17 cellular contexts compared by ENCODE assay signal in genomic region chr1:28521502-28522164, GRCh38. TPM values are rescaled to one million over a fixed set of nuclear protein-coding genes. Genes with fewer than 3 reads are reported as not detected.
DNase-seq lines count a peak whose midpoint lies in the region; ATAC-seq, FAIRE-seq and TF ChIP-seq lines count a peak whose summit lies in the region.
"Had no signal": no experiment of that assay in that cellular context is flagged by ENCODE, and none has a peak within 500 bp of the region (broad histone marks: within the 10 kb centered on the region; RNA-seq: fewer than 3 reads in every experiment).

No MANE protein-coding gene starts in this region.

- FAIRE-seq in H1 (lab: Jason Lieb, UNC) = no peak

- H3K27ac ChIP-seq in OCI-LY1 (ENCODE audit: low read depth, low read length, poor library complexity, severe bottlenecking) (peak overlapping the region; percentile 31), H1 (ENCODE audit: low read depth, low read length) (no peak overlapping the region), esophagus squamous epithelium (no peak overlapping the region)
- H3K27ac ChIP-seq: vagina had no signal

- TF ChIP-seq RAD21 in H1 (IDR thresholded peaks at IDR 0.05 in 1 of 2, conservative IDR thresholded peaks at IDR 0.05 in 1 of 2; ENCODE audit: low read depth in 2 of 2, low read length in 2 of 2) = no peak

- H3K36me3 ChIP-seq in OCI-LY1 (ENCODE audit: insufficient read depth, low read length) (peaks cover 55% of the 10 kb centered on the region), H1 (ENCODE audit: control insufficient read depth in 2 of 4, insufficient read depth in 4 of 4, low read length in 3 of 4) (peaks cover 0 to 11% (median 4%) of the 10 kb centered on the region in 4 experiments; a peak in 2 of 8 replicates), esophagus squamous epithelium (no peaks in the 10 kb centered on the region)
- H3K36me3 ChIP-seq: vagina had no signal

- H3K9ac ChIP-seq in OCI-LY1 (ENCODE audit: low read length) (no peak overlapping the region; the same call in 1 of the 2 replicates), H1 (replicated peaks in 1 of 4; ENCODE audit: extremely low read depth in 1 of 4, low read depth in 3 of 4, low read length in 3 of 4) (no peak overlapping the region)

- TF ChIP-seq CTCF in natural killer cell (IDR thresholded peaks at IDR 0.05) (no peak), OCI-LY1 (IDR thresholded peaks at IDR 0.05; ENCODE audit: low read length) (no peak), H1 (IDR thresholded peaks at IDR 0.05; ENCODE audit: control extremely low read depth in 1 of 3, insufficient read depth in 1 of 3, low read depth in 1 of 3, low read length in 3 of 3) (no peak), esophagus squamous epithelium (IDR thresholded peaks at IDR 0.05) (no peak), lower leg skin (IDR thresholded peaks at IDR 0.05) (no peak)

- peak overlapping the region; percentile 38; the same call in 1 of the 2 replicates for H3K18ac ChIP-seq in H1 (ENCODE audit: extremely low read depth, low read length)

- H2BK120ac ChIP-seq in H1 (replicated peaks; ENCODE audit: low read depth, low read length) = no peak overlapping the region

- no peak overlapping the region for H4K91ac ChIP-seq in H1 (replicated peaks; ENCODE audit: insufficient read length, low read length)

- no peak overlapping the region for H3K23ac ChIP-seq in H1 (ENCODE audit: insufficient read length)

- H2AK5ac ChIP-seq in H1 (ENCODE audit: low read depth, low read length) = no peak overlapping the region; the same call in 1 of the 2 replicates

- peaks cover 45% of the 10 kb centered on the region for H3K4me1 ChIP-seq in OCI-LY1 (ENCODE audit: insufficient read depth, low read length, severe bottlenecking)
- H3K4me1 ChIP-seq in H1 (replicated peaks in 1 of 4; ENCODE audit: control insufficient read depth in 3 of 4, insufficient read depth in 4 of 4, low read length in 3 of 4) = peaks cover 7 to 16% (median 11%) of the 10 kb centered on the region in 4 experiments
- H3K4me1 ChIP-seq in esophagus squamous epithelium = peaks cover 13 to 36% (median 15%) of the 10 kb centered on the region in 3 donors

- peak overlapping the region in 1 of 2 donors; percentile 4 for H3K27ac Mint-ChIP-seq in natural killer cell treated with Interleukin-12 subunit alpha and Interleukin-12 subunit beta and Interleukin-15 and Interleukin-18, amount 100 ng/mL, for 72 hours
- peak overlapping the region in 1 of 2 donors; percentile 4 for H3K27ac Mint-ChIP-seq in natural killer cell

- DNase-seq in natural killer cell treated with Interleukin-12 subunit alpha and Interleukin-12 subunit beta and Interleukin-15 and Interleukin-18, amount 100 ng/mL, for 72 hours (ENCODE audit: low spot score) = no peak
- DNase-seq in natural killer cell (no peak), H1 (ENCODE audit: low read depth in 1 of 2, low spot score in 2 of 2) (no peak), NCI-H146 treated with DMSO at 0.1 percent for 48 hours (lab: John Stamatoyannopoulos, UW; ENCODE audit: unreplicated experiment) (no peak), esophagus squamous epithelium (lab: John Stamatoyannopoulos, UW) (no peak), lower leg skin (ENCODE audit: low spot score in 2 of 2) (no peak)
- no peak for DNase-seq in activated effector memory CD4-positive, alpha-beta T cell treated with anti-CD3 and anti-CD28 coated beads, Interleukin-2, amount 50 U/mL, for 16 hours
- DNase-seq: activated CD4-positive, alpha-beta T cell treated with anti-CD3 and anti-CD28 coated beads, Interleukin-2, amount 50 U/mL, for 4 hours; DMS 273 treated with DMSO at 0.1 percent for 48 hours; hippocampal formation; NCI-H1417; NK-92 treated with Interleukin-12 subunit alpha and Interleukin-12 subunit beta, amount 100 ng/mL, for 24 hours; stimulated activated naive CD4-positive, alpha-beta T cell treated with Interleukin-2 at 50 U/mL for 16 hours; T1000 had no signal

- CTCF ChIA-PET in H1 (lab: Charles Lee; ENCODE audit: partially characterized antibody) = interaction anchor here (0.8 to 8.0 kb wide), 4 partner anchors 16 to 81 kb away, joined by 3 to 59 read pairs (median 4); no protein-coding TSS in a partner anchor

- peaks cover 28 to 33% of the 10 kb centered on the region in 2 donors for H3K4me1 Mint-ChIP-seq in natural killer cell treated with Interleukin-12 subunit alpha and Interleukin-12 subunit beta and Interleukin-15 and Interleukin-18, amount 100 ng/mL, for 72 hours (ENCODE audit: low read depth in 2 of 2)
- H3K4me1 Mint-ChIP-seq in natural killer cell = peaks cover 15 to 22% of the 10 kb centered on the region in 2 donors

- no peak overlapping the region for H3K4ac ChIP-seq in H1 (replicated peaks; ENCODE audit: insufficient read length, low read depth, low read length)

- no peak overlapping the region for H3K4me3 ChIP-seq in OCI-LY1 (ENCODE audit: low read depth, low read length, poor library complexity, severe bottlenecking)
- 0 out of 8 replicates have a peak overlapping the region, but pooled peaks of 1 of the 4 experiments have one; percentile 13 for H3K4me3 ChIP-seq in H1 (ENCODE audit: extremely low read depth in 1 of 4, insufficient read depth in 2 of 4, low read depth in 3 of 4, low read length in 4 of 4)
- no peak overlapping the region for H3K4me3 ChIP-seq in esophagus squamous epithelium
- no peak overlapping the region for H3K4me3 ChIP-seq in lower leg skin (ENCODE audit: low read depth, poor library complexity, severe bottlenecking)
- H3K4me3 ChIP-seq: vagina had no signal

- H3K79me1 ChIP-seq in H1 (ENCODE audit: low read depth, low read length) = peaks cover 19% of the 10 kb centered on the region

- peak overlapping the region; percentile 61; the same call in 1 of the 2 replicates for H2BK20ac ChIP-seq in H1 (ENCODE audit: low read length)

- no peak overlapping the region for H2BK15ac ChIP-seq in H1 (ENCODE audit: low read length)

- no peak overlapping the region for H3K14ac ChIP-seq in H1 (ENCODE audit: insufficient read length)

- ATAC-seq in natural killer cell treated with Interleukin-12 subunit alpha and Interleukin-12 subunit beta and Interleukin-15 and Interleukin-18, amount 100 ng/mL, for 72 hours = no peak
- ATAC-seq in natural killer cell = no peak

- H3K79me2 ChIP-seq in OCI-LY1 (ENCODE audit: insufficient read depth, low read length) (peaks cover 75% of the 10 kb centered on the region), H1 (ENCODE audit: control insufficient read depth in 1 of 2, insufficient read depth in 2 of 2, low read length in 2 of 2) (peaks cover 14 to 70% of the 10 kb centered on the region in 2 experiments; a peak in 3 of 4 replicates)

- peak overlapping the region; percentile 71; the same call in 1 of the 2 replicates for H2BK12ac ChIP-seq in H1 (ENCODE audit: low read depth, low read length)

- H3K36me3 Mint-ChIP-seq in natural killer cell treated with Interleukin-12 subunit alpha and Interleukin-12 subunit beta and Interleukin-15 and Interleukin-18, amount 100 ng/mL, for 72 hours = peaks cover 7% of the 10 kb centered on the region
- H3K36me3 Mint-ChIP-seq in natural killer cell = no peaks in the 10 kb centered on the region

- no peak for TF ChIP-seq POLR2A in H1 (IDR thresholded peaks at IDR 0.05; ENCODE audit: control extremely low read depth in 1 of 2, low read depth in 2 of 2, low read length in 2 of 2)
- no peak for TF ChIP-seq POLR2A in esophagus squamous epithelium (IDR thresholded peaks at IDR 0.05)
- no peak for TF ChIP-seq POLR2A in lower leg skin (IDR thresholded peaks at IDR 0.05)

- H3K23me2 ChIP-seq in H1 (ENCODE audit: low read depth, low read length) = peaks cover 6% of the 10 kb centered on the region

- no peaks in the 10 kb centered on the region for H3K27me3 Mint-ChIP-seq in natural killer cell treated with Interleukin-12 subunit alpha and Interleukin-12 subunit beta and Interleukin-15 and Interleukin-18, amount 100 ng/mL, for 72 hours
- no peaks in the 10 kb centered on the region for H3K27me3 Mint-ChIP-seq in natural killer cell (ENCODE audit: low read depth in 2 of 2)

- H4K20me1 ChIP-seq in OCI-LY1 (ENCODE audit: insufficient read depth, low read length) = no peaks in the 10 kb centered on the region
- H4K20me1 ChIP-seq in H1 (replicated peaks in 1 of 2; ENCODE audit: control insufficient read depth in 1 of 2, insufficient read depth in 2 of 2, low read length in 2 of 2) = peaks cover 3 to 7% of the 10 kb centered on the region in 2 experiments

- peak overlapping the region; percentile 21; the same call in 1 of the 2 replicates for H3K4me2 ChIP-seq in OCI-LY1 (ENCODE audit: low read length)
- 0 out of 4 replicates have a peak overlapping the region, but pooled peaks of 1 of the 2 experiments have one; percentile 12 for H3K4me2 ChIP-seq in H1 (ENCODE audit: insufficient read depth in 1 of 2, low read depth in 2 of 2, low read length in 2 of 2)

- 89% methylated on average over 6 of the region's 6 CpGs; no CpG with 5 or more reads in 1 of the 2 experiments for WGBS in H1 (ENCODE audit: extremely low coverage in 1 of 2, insufficient coverage in 1 of 2, insufficient read length in 1 of 2, insufficient replicate concordance in 2 of 2, low coverage in 1 of 2, low lambda C conversion rate in 2 of 2, missing lambda C conversion rate in 1 of 2), 2 experiments
- 83 to 85% methylated on average over 6 of the region's 6 CpGs for WGBS in esophagus squamous epithelium, 2 donors
- 82 to 83% methylated on average over 6 of the region's 6 CpGs for WGBS in lower leg skin, 2 donors

- POLR2A ChIA-PET in H1 (lab: Charles Lee; ENCODE audit: partially characterized antibody) = interaction anchor here (0.6 to 31.3 kb wide), 14 partner anchors 9 to 79 kb away, joined by 3 to 660 read pairs (median 4); partner anchors contain the start of genes RAB42 and RCC1

- H3K9me2 ChIP-seq in OCI-LY1 (ENCODE audit: low read depth, low read length) = no peaks in the 10 kb centered on the region

- peak overlapping the region; percentile 23 for H3K4me3 Mint-ChIP-seq in natural killer cell treated with Interleukin-12 subunit alpha and Interleukin-12 subunit beta and Interleukin-15 and Interleukin-18, amount 100 ng/mL, for 72 hours
- H3K4me3 Mint-ChIP-seq in natural killer cell = no peak overlapping the region

- no peak overlapping the region for H4K5ac ChIP-seq in H1 (ENCODE audit: insufficient read length, low read depth, low read length)

- intact Hi-C loops in natural killer cell (cut with micrococcal nuclease) = no loop called here
- intact Hi-C loops in esophagus squamous epithelium (cut with DNase I) = loop anchor here (5.0 kb wide), 1 partner anchor 81 kb away; no protein-coding TSS in a partner anchor
- intact Hi-C loops in lower leg skin (cut with DNase I; ENCODE audit: low total_unique reads) = loop anchor here (10.0 kb wide), 1 partner anchor 73 kb away; the partner anchor contains the start of gene RAB42

- H2AFZ ChIP-seq in OCI-LY1 (ENCODE audit: low read length) (no peak overlapping the region), H1 (ENCODE audit: low read length) (no peak overlapping the region)

- H3F3A ChIP-seq in OCI-LY1 (ENCODE audit: insufficient read depth, low read length) = peaks cover 7% of the 10 kb centered on the region

- no peaks in the 10 kb centered on the region for H3K9me3 Mint-ChIP-seq in natural killer cell treated with Interleukin-12 subunit alpha and Interleukin-12 subunit beta and Interleukin-15 and Interleukin-18, amount 100 ng/mL, for 72 hours
- no peaks in the 10 kb centered on the region for H3K9me3 Mint-ChIP-seq in natural killer cell
- H3K9me3 Mint-ChIP-seq: brain had no signal

- H3K27me3 ChIP-seq in OCI-LY1 (ENCODE audit: insufficient read depth, low read length) (no peaks in the 10 kb centered on the region), H1 (replicated peaks in 1 of 4; ENCODE audit: control insufficient read depth in 3 of 4, extremely low read depth in 1 of 4, insufficient read depth in 3 of 4, low read length in 3 of 4) (no peaks in the 10 kb centered on the region), esophagus squamous epithelium (no peaks in the 10 kb centered on the region)
- H3K27me3 ChIP-seq: vagina had no signal

- H3K56ac ChIP-seq in H1 (replicated peaks; ENCODE audit: insufficient read length, low read depth, low read length) = no peak overlapping the region

- H2BK5ac ChIP-seq in H1 (ENCODE audit: low read depth, low read length) = peak overlapping the region; percentile 49; the same call in 1 of the 2 replicates

- H3K9me3 ChIP-seq in OCI-LY1 (ENCODE audit: low read length) (no peaks in the 10 kb centered on the region), H1 (ENCODE audit: insufficient read depth in 2 of 2, low read depth in 1 of 2, low read length in 1 of 2) (no peaks in the 10 kb centered on the region), esophagus squamous epithelium (no peaks in the 10 kb centered on the region)
- H3K9me3 ChIP-seq: vagina had no signal

- no peak overlapping the region for H4K8ac ChIP-seq in H1 (ENCODE audit: extremely low read depth, insufficient read depth, low read length)

- no peak for TF ChIP-seq EP300 in H1 (IDR thresholded peaks at IDR 0.05; ENCODE audit: borderline replicate concordance in 1 of 2, low read depth in 2 of 2, low read length in 2 of 2)

RNA-seq across cellular contexts. Expression of gene RCC1, which starts 15.8 kb away (rescaled TPM):
- total RNA-seq in natural killer cell treated with Interleukin-12 subunit alpha and Interleukin-12 subunit beta and Interleukin-15 and Interleukin-18, amount 100 ng/mL, for 72 hours = 100 to 1,000 TPM in 1 of 2 donors, 10 to 100 TPM in 1; 57.1 to 153 TPM
- total RNA-seq in natural killer cell (10 to 100 TPM; 15.9 to 23.7 (median 19.2) TPM), esophagus squamous epithelium (10 to 100 TPM; 25.6 to 46.6 (median 35.8) TPM), lower leg skin (10 to 100 TPM; 14.7 to 18.3 (median 15.2) TPM)
- total RNA-seq in H1 (2021; fragmentation: NEBNext Ultra II Directional; extraction: Animal tissue kit (Norgen Biotek cat#: 25700)) = 98.4 and 101 TPM in 2 replicates
- polyA plus RNA-seq in H1 (2011; rRNA removed) = 48.5 and 66.4 TPM in 2 replicates
- 76.8 TPM for polyA plus RNA-seq in H1 (2011; cell fraction: cytosol; rRNA removed)
- 73.3 TPM for polyA plus RNA-seq in H1 (2011; cell fraction: nucleus; rRNA removed)
- polyA plus RNA-seq in H1 (2012, experiment 1 of 2) = 102 to 113 TPM (median 104 TPM) in 4 replicates
- polyA plus RNA-seq in H1 (2012, experiment 2 of 2) = 86.9 TPM
- 45.4 TPM for polyA plus RNA-seq in H1 (2013, experiment 1 of 2)
- 45.9 TPM for polyA plus RNA-seq in H1 (2013, experiment 2 of 2)
- 81.1 and 103 TPM in 2 replicates for polyA minus RNA-seq in H1 (2011; rRNA and poly(A)+ RNA removed)
- 47.8 TPM for polyA minus RNA-seq in H1 (2011; cell fraction: cytosol; rRNA and poly(A)+ RNA removed)
- 49.7 TPM for polyA minus RNA-seq in H1 (2011; cell fraction: nucleus; rRNA and poly(A)+ RNA removed)

RNA-seq across cellular contexts. Expression of gene TRNAU1AP, which starts 31.3 kb away (rescaled TPM):
- 10 to 100 TPM; 43.1 to 44.3 TPM for total RNA-seq in natural killer cell treated with Interleukin-12 subunit alpha and Interleukin-12 subunit beta and Interleukin-15 and Interleukin-18, amount 100 ng/mL, for 72 hours
- 10 to 100 TPM; 28.3 to 38.7 (median 32.1) TPM for total RNA-seq in natural killer cell
- 30.8 and 35.2 TPM in 2 replicates for total RNA-seq in H1 (2021; fragmentation: NEBNext Ultra II Directional; extraction: Animal tissue kit (Norgen Biotek cat#: 25700))
- polyA plus RNA-seq in H1 (2011; rRNA removed) = 22.9 and 37.1 TPM in 2 replicates
- 33.8 TPM for polyA plus RNA-seq in H1 (2011; cell fraction: cytosol; rRNA removed)
- 22.6 TPM for polyA plus RNA-seq in H1 (2011; cell fraction: nucleus; rRNA removed)
- 30.6 to 53.5 TPM (median 51.6 TPM) in 4 replicates for polyA plus RNA-seq in H1 (2012, experiment 1 of 2)
- polyA plus RNA-seq in H1 (2012, experiment 2 of 2) = 17.4 TPM
- polyA plus RNA-seq in H1 (2013, experiment 1 of 2) = 17.6 TPM
- 17.2 TPM for polyA plus RNA-seq in H1 (2013, experiment 2 of 2)
- 20.3 and 23.7 TPM in 2 replicates for polyA minus RNA-seq in H1 (2011; rRNA and poly(A)+ RNA removed)
- 18.8 TPM for polyA minus RNA-seq in H1 (2011; cell fraction: cytosol; rRNA and poly(A)+ RNA removed)
- polyA minus RNA-seq in H1 (2011; cell fraction: nucleus; rRNA and poly(A)+ RNA removed) = 23.0 TPM
- 10 to 100 TPM; 12.4 to 21.4 (median 16.4) TPM for total RNA-seq in esophagus squamous epithelium
- total RNA-seq in lower leg skin = 10 to 100 TPM; 11.8 to 24.9 (median 19.3) TPM
